15 cellular contexts compared by ENCODE assay signal in genomic region chr20:6848992-6849391, GRCh38.
DNase-seq lines count a peak whose midpoint lies in the region; ATAC-seq and TF ChIP-seq lines count a peak whose summit lies in the region.
"Had no signal": no experiment of that assay in that cellular context is flagged by ENCODE, and none has a peak within 500 bp of the region (broad histone marks: within the 10 kb centered on the region; RNA-seq: fewer than 3 reads in every experiment).

No MANE protein-coding gene starts in this region.

- ATAC-seq in GM23338 = no peak
- ATAC-seq in stimulated activated naive B cell treated with anti-CD40 and anti-IgM and Interleukin-4, amounts not matched to agents 10 μg/mL and 1 μg/mL and 100 μg/mL, for 72 hours (replicated peaks) = no peak
- no peak for ATAC-seq in CD4-positive, alpha-beta T cell (ENCODE audit: poor library complexity)
- ATAC-seq: CD8-positive, alpha-beta T cell; HCT116 had no signal

- intact Hi-C loops in cardiac septum (cut with DNase I) = no loop called here
- intact Hi-C loops in CD4-positive, alpha-beta T cell (cut with DNase I, micrococcal nuclease) = no loop called here

- H3K4me2 ChIP-seq in GM23338 (peak overlapping the region; percentile 48), neural progenitor cell (no peak overlapping the region)

- peaks cover 8% of the 10 kb centered on the region; the same call in 2 of the 3 replicates for H3K4me1 Mint-ChIP-seq in GM23338
- H3K4me1 Mint-ChIP-seq in endodermal cell = peaks cover 49% of the 10 kb centered on the region
- no peaks in the 10 kb centered on the region for H3K4me1 Mint-ChIP-seq in neural progenitor cell
- H3K4me1 Mint-ChIP-seq in stimulated activated naive B cell treated with anti-CD40 and anti-IgM and Interleukin-4, amounts not matched to agents 10 μg/mL and 1 μg/mL and 100 μg/mL, for 72 hours = no peaks in the 10 kb centered on the region
- H3K4me1 Mint-ChIP-seq in CD4-positive, alpha-beta T cell (ENCODE audit: low read depth) = no peaks in the 10 kb centered on the region

- H2AFZ ChIP-seq in GM23338 (peak overlapping the region; percentile 66), neural progenitor cell (replicated peaks) (peak overlapping the region; percentile 24)

- H3K79me2 ChIP-seq in GM23338 (replicated peaks; ENCODE audit: insufficient read depth) (no peaks in the 10 kb centered on the region), neural progenitor cell (ENCODE audit: low read depth) (no peaks in the 10 kb centered on the region)

- H3K27ac ChIP-seq in GM23338 (ENCODE audit: low read depth) (no peak overlapping the region), HUES6 (ENCODE audit: low read depth, low read length) (peak overlapping the region; percentile 56; the same call in 1 of the 2 replicates), endodermal cell (ENCODE audit: low read depth, low read length) (peak overlapping the region; percentile 2), neural progenitor cell (no peak overlapping the region)
- no peak overlapping the region for H3K27ac ChIP-seq in CD4-positive, alpha-beta T cell (ENCODE audit: low read depth, low read length)

- no peaks in the 10 kb centered on the region for H3K36me3 Mint-ChIP-seq in GM23338 (ENCODE audit: low read depth)
- no peaks in the 10 kb centered on the region for H3K36me3 Mint-ChIP-seq in endodermal cell (ENCODE audit: low read depth)
- no peaks in the 10 kb centered on the region for H3K36me3 Mint-ChIP-seq in neural progenitor cell
- no peaks in the 10 kb centered on the region for H3K36me3 Mint-ChIP-seq in stimulated activated naive B cell treated with anti-CD40 and anti-IgM and Interleukin-4, amounts not matched to agents 10 μg/mL and 1 μg/mL and 100 μg/mL, for 72 hours
- H3K36me3 Mint-ChIP-seq in CD4-positive, alpha-beta T cell (ENCODE audit: low read depth) = no peaks in the 10 kb centered on the region
- H3K36me3 Mint-ChIP-seq: CD8-positive, alpha-beta T cell had no signal

- peaks cover 2% of the 10 kb centered on the region for H3K27me3 Mint-ChIP-seq in GM23338 (ENCODE audit: insufficient read depth, low read depth, poor library complexity)
- no peaks in the 10 kb centered on the region for H3K27me3 Mint-ChIP-seq in endodermal cell (ENCODE audit: insufficient read depth)
- peaks cover 4% of the 10 kb centered on the region for H3K27me3 Mint-ChIP-seq in neural progenitor cell (ENCODE audit: insufficient read depth, low read depth)
- peaks cover 0 to 6% of the 10 kb centered on the region in 2 donors for H3K27me3 Mint-ChIP-seq in stimulated activated naive B cell treated with anti-CD40 and anti-IgM and Interleukin-4, amounts not matched to agents 10 μg/mL and 1 μg/mL and 100 μg/mL, for 72 hours
- H3K27me3 Mint-ChIP-seq in CD4-positive, alpha-beta T cell = no peaks in the 10 kb centered on the region

- 0 out of 2 replicates have a peak, but pooled peaks cover 7% of the 10 kb centered on the region for H3K9me2 ChIP-seq in GM23338 (ENCODE audit: insufficient read depth)

- H3K4me1 ChIP-seq in GM23338 (ENCODE audit: insufficient read depth) (peaks cover 14% of the 10 kb centered on the region), HUES6 (ENCODE audit: control insufficient read depth, insufficient read depth, low read length) (peaks cover 13% of the 10 kb centered on the region; the same call in 1 of the 2 replicates), endodermal cell (ENCODE audit: control insufficient read depth, insufficient read depth, low read length) (peaks cover 35% of the 10 kb centered on the region), neural progenitor cell (peaks cover 24% of the 10 kb centered on the region)

- POLR2A ChIA-PET in CD4-positive, alpha-beta T cell (lab: Charles Lee) = no interaction called here

- H3K4me3 Mint-ChIP-seq in GM23338 (no peak overlapping the region), endodermal cell (no peak overlapping the region), neural progenitor cell (no peak overlapping the region)
- H3K4me3 Mint-ChIP-seq in stimulated activated naive B cell treated with anti-CD40 and anti-IgM and Interleukin-4, amounts not matched to agents 10 μg/mL and 1 μg/mL and 100 μg/mL, for 72 hours = no peak overlapping the region
- H3K4me3 Mint-ChIP-seq in CD4-positive, alpha-beta T cell = no peak overlapping the region
- H3K4me3 Mint-ChIP-seq: CD8-positive, alpha-beta T cell; H9 had no signal

- H3K27me3 ChIP-seq in GM23338 (ENCODE audit: insufficient read depth) = no peaks in the 10 kb centered on the region
- H3K27me3 ChIP-seq in HUES6 (ENCODE audit: control insufficient read depth, insufficient read depth, low read length) = no peaks in the 10 kb centered on the region
- no peaks in the 10 kb centered on the region for H3K27me3 ChIP-seq in endodermal cell (ENCODE audit: control insufficient read depth, insufficient read depth, low read length, poor library complexity, severe bottlenecking)
- no peaks in the 10 kb centered on the region for H3K27me3 ChIP-seq in neural progenitor cell
- no peaks in the 10 kb centered on the region for H3K27me3 ChIP-seq in CD4-positive, alpha-beta T cell (ENCODE audit: control insufficient read depth, insufficient read depth, low read length)

- no peaks in the 10 kb centered on the region for H4K20me1 ChIP-seq in GM23338 (replicated peaks; ENCODE audit: insufficient read depth)
- H4K20me1 ChIP-seq in neural progenitor cell (ENCODE audit: low read depth) = no peaks in the 10 kb centered on the region

- 20% methylated on average over 2 of the region's 2 CpGs; no CpG with 5 or more reads in 1 of the 2 experiments for WGBS in endodermal cell (ENCODE audit: insufficient coverage in 1 of 2, insufficient read length in 1 of 2), 2 experiments

- no peaks in the 10 kb centered on the region for H3F3A ChIP-seq in GM23338 (replicated peaks; ENCODE audit: low read depth)
- no peaks in the 10 kb centered on the region for H3F3A ChIP-seq in neural progenitor cell (ENCODE audit: low read depth)

- H3K9me3 ChIP-seq in HUES6 (ENCODE audit: control insufficient read depth, insufficient read depth, low read depth, low read length) = no peaks in the 10 kb centered on the region
- no peaks in the 10 kb centered on the region for H3K9me3 ChIP-seq in endodermal cell (ENCODE audit: control insufficient read depth, low read length)
- H3K9me3 ChIP-seq in neural progenitor cell (ENCODE audit: low read depth) = no peaks in the 10 kb centered on the region
- no peaks in the 10 kb centered on the region for H3K9me3 ChIP-seq in CD4-positive, alpha-beta T cell (ENCODE audit: control insufficient read depth, low read length)
- H3K9me3 ChIP-seq: Caco-2 had no signal

- no peak overlapping the region for H3K9ac ChIP-seq in HUES6 (ENCODE audit: low read length)
- H3K9ac ChIP-seq in endodermal cell (ENCODE audit: extremely low read depth, low read length, poor library complexity, severe bottlenecking) = no peak overlapping the region
- no peak overlapping the region for H3K9ac ChIP-seq in neural progenitor cell

- H3K27ac Mint-ChIP-seq in GM23338 (no peak overlapping the region), endodermal cell (peak overlapping the region; percentile 74), neural progenitor cell (no peak overlapping the region)
- no peak overlapping the region for H3K27ac Mint-ChIP-seq in stimulated activated naive B cell treated with anti-CD40 and anti-IgM and Interleukin-4, amounts not matched to agents 10 μg/mL and 1 μg/mL and 100 μg/mL, for 72 hours
- no peak overlapping the region for H3K27ac Mint-ChIP-seq in CD4-positive, alpha-beta T cell
- H3K27ac Mint-ChIP-seq: CD8-positive, alpha-beta T cell; H9 had no signal

- H3K9me3 Mint-ChIP-seq in GM23338 = no peaks in the 10 kb centered on the region
- peaks cover 2% of the 10 kb centered on the region for H3K9me3 Mint-ChIP-seq in endodermal cell
- H3K9me3 Mint-ChIP-seq in neural progenitor cell = no peaks in the 10 kb centered on the region
- peaks cover 2 to 5% of the 10 kb centered on the region in 2 donors for H3K9me3 Mint-ChIP-seq in stimulated activated naive B cell treated with anti-CD40 and anti-IgM and Interleukin-4, amounts not matched to agents 10 μg/mL and 1 μg/mL and 100 μg/mL, for 72 hours
- peaks cover 2% of the 10 kb centered on the region for H3K9me3 Mint-ChIP-seq in CD4-positive, alpha-beta T cell
- H3K9me3 Mint-ChIP-seq: H9 had no signal

- no peaks in the 10 kb centered on the region for H3K36me3 ChIP-seq in GM23338 (ENCODE audit: insufficient read depth)
- no peaks in the 10 kb centered on the region for H3K36me3 ChIP-seq in HUES6 (ENCODE audit: control insufficient read depth, insufficient read depth, low read length)
- no peaks in the 10 kb centered on the region for H3K36me3 ChIP-seq in endodermal cell (ENCODE audit: control insufficient read depth, insufficient read depth, low read length)
- no peaks in the 10 kb centered on the region for H3K36me3 ChIP-seq in neural progenitor cell

- DNase-seq in GM23338 (ENCODE audit: low spot score) (no peak), endodermal cell (peak; percentile 70), neural progenitor cell (ENCODE audit: low spot score) (no peak), cardiac septum (ENCODE audit: low spot score) (no peak)
- no peak for DNase-seq in stimulated activated naive B cell treated with anti-CD40 and anti-IgM and Interleukin-4, amounts not matched to agents 10 μg/mL and 1 μg/mL and 100 μg/mL, for 72 hours
- no peak for DNase-seq in CD4-positive, alpha-beta T cell
- DNase-seq: C1 segment of cervical spinal cord; Caco-2; CD8-positive, alpha-beta T cell; DMS153; DND-41; GDM1; H9 had no signal

- H3K4me3 ChIP-seq in GM23338 (no peak overlapping the region), HUES6 (ENCODE audit: low read depth, low read length) (no peak overlapping the region), endodermal cell (ENCODE audit: low read length) (no peak overlapping the region), neural progenitor cell (no peak overlapping the region)

- no peak for TF ChIP-seq CTCF in GM23338 (conservative IDR thresholded peaks at IDR 0.05; ENCODE audit: low read depth in 2 of 2)
- TF ChIP-seq CTCF in endodermal cell (conservative IDR thresholded peaks at IDR 0.05) = no peak
- no peak for TF ChIP-seq CTCF in neural progenitor cell (IDR thresholded peaks at IDR 0.05)
- TF ChIP-seq CTCF in CD4-positive, alpha-beta T cell (IDR thresholded peaks at IDR 0.05) = no peak

- CTCF ChIA-PET in CD4-positive, alpha-beta T cell (lab: Charles Lee) = no interaction called here

TF ChIP-seq in GM23338, 12 proteins besides CTCF, POLR2A, EP300 and RAD21:
- TF ChIP-seq EZH2 (IDR thresholded peaks at IDR 0.05; ENCODE audit: low read depth, unreplicated experiment) = no peak

Comparison
In these comparisons a context has a peak if more than half of its experiments do, and no peak if none do; other contexts are left out.
1. H3K27ac ChIP-seq: peak in HUES6 (single experiment) and endodermal cell (single experiment); none in GM23338 (single experiment), neural progenitor cell (single experiment) and CD4-positive, alpha-beta T cell (single experiment).